Comparison of ENCODE assay signal across 11 cellular contexts in the genomic region with DNA sequence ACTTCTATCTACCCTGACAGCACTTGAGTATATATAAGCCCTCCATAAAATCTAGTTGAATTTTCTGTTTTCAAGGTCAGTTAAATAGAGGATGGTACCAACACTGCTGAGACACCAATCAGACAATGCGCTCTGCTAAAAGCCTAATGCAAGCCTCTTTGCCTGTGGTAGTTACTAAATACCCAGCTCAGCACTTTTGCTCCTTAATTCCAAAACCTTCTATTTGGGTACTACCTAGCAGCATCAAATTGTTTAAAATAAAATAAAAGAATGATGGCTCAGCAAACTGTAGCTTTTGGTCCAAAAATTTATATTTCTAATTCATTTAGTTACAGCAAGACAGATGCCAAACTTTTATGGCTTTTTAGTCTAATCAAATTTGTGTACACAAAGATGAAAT.
"Had no signal": no experiment of that assay in that cellular context is flagged by ENCODE, and none has a peak within 500 bp of the region (broad histone marks: within the 10 kb centered on the region; RNA-seq: fewer than 3 reads in every experiment).

No MANE protein-coding gene starts in this region.

- H3K4me2 ChIP-seq: GM23338 had no signal

- H3K9ac ChIP-seq: GM23248 had no signal

- H3K9me3 ChIP-seq: HAP-1 had no signal

- H2AFZ ChIP-seq: GM23248, GM23338 had no signal

- ATAC-seq: GM23338, HCT116 had no signal

- DNase-seq: GM23248, GOT3, H7, H9, HCEC 1CT, HFFc6 had no signal

- H3K4me1 ChIP-seq: HAP-1 had no signal

- FAIRE-seq: H1, H54 had no signal

- H3K27ac ChIP-seq: GM23248 had no signal

- H3K36me3 ChIP-seq: HAP-1 had no signal

- H3K4me3 ChIP-seq: GM23248, GM23338, HAP-1 had no signal
